ENCODE assay signal across 8 cellular contexts in the genomic region with DNA sequence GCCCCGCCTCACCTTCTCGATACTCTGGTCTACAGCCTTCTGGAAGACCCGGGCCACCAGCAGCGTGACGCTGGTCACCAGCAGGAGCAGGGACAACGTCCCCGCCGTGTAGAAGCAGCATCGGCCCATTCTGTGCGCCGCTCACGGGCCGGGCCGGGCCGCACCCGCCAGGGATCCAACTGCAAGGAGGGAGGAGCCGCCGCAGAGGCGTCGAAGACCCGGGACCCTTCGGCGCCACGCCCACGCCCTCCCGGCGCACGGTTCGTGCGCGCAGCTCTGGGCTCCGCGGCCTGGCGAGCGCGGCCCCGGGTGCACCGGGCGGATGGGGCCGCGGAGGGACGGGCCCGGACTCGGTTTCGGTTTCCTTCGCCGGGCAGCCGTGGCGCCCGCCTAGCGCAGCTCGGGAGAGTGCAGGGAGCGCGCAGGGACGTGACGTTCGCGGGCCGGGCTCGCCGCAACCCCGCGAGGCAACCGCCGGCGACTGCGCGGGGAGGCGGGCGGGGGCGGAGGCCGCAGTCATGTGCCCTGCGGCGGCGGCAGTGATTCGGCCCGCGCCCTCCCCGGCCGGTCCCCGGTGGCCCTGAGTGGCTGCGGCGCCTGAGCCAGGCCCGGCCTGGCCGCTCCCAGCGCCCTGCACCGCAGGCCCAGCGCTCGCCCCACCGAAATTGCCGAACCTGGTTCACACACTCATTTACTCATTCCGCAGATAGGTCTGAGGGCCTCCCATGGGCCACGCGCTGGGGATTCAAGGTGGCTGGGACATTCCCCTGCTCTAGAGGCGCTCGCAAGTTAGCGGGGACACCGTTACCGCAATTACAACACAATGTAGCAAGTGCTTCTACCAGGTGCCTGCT. TPM values are rescaled to one million over a fixed set of nuclear protein-coding genes. Genes with fewer than 3 reads are reported as not detected.
A peak's percentile ranks its signal among the peaks of the same experiment; 100 is the strongest.
DNase-seq lines count a peak whose midpoint lies in the region; ATAC-seq and TF ChIP-seq lines count a peak whose summit lies in the region.

SCARB2 (minus strand) TSS at position 410 of the 854 bp plus-strand sequence; CDS start at position 129, 281 bp downstream.

- H3K9ac ChIP-seq in Karpas-422 (ENCODE audit: low read length), result peak within 1 kb of the TSS; percentile 76

- H3K79me2 ChIP-seq in Karpas-422 (ENCODE audit: low read length), result no peaks in the 10 kb centered on the region

- peak; percentile 69 for ATAC-seq in GM21786 (IDR thresholded peaks at IDR 0.05; ENCODE audit: unreplicated experiment)
- ATAC-seq in omental fat pad (ENCODE audit: low FRiP score), result peak; percentile 95

- H3K4me1 ChIP-seq in Karpas-422 (ENCODE audit: low read length), result peaks cover 20% of the 10 kb centered on the region
- peaks cover 28% of the 10 kb centered on the region for H3K4me1 ChIP-seq in SJSA1 (replicated peaks)
- H3K4me1 ChIP-seq in thymus (ENCODE audit: control insufficient read depth, insufficient read depth, low read length), result peaks cover 23% of the 10 kb centered on the region

- H3K4me3 ChIP-seq in Karpas-422 (ENCODE audit: low read length), result peak within 1 kb of the TSS; percentile 71
- peak within 1 kb of the TSS; percentile 89 for H3K4me3 ChIP-seq in SJSA1
- H3K4me3 ChIP-seq in thymus (ENCODE audit: low read length), result peak within 1 kb of the TSS; percentile 65

- peak within 1 kb of the TSS; percentile 97 for H2AFZ ChIP-seq in Karpas-422 (ENCODE audit: low read length)

- H3K27me3 ChIP-seq in Karpas-422 (ENCODE audit: low read length) (no peaks in the 10 kb centered on the region), SJSA1 (replicated peaks) (no peaks in the 10 kb centered on the region), thymus (ENCODE audit: control insufficient read depth, insufficient read depth) (peaks cover 3% of the 10 kb centered on the region)

- no peaks in the 10 kb centered on the region for H3K9me2 ChIP-seq in Karpas-422 (replicated peaks; ENCODE audit: insufficient read depth, low read length)

- H3K9me3 ChIP-seq in Karpas-422 (ENCODE audit: low read length) (no peaks in the 10 kb centered on the region), SJSA1 (replicated peaks) (no peaks in the 10 kb centered on the region), thymus (ENCODE audit: control insufficient read depth) (no peaks in the 10 kb centered on the region)

- H3K36me3 ChIP-seq in Karpas-422 (ENCODE audit: insufficient read depth, low read length) (no peaks in the 10 kb centered on the region), SJSA1 (peaks cover 10% of the 10 kb centered on the region), thymus (ENCODE audit: control insufficient read depth, insufficient read depth) (no peaks in the 10 kb centered on the region)

- H3K27ac ChIP-seq in Karpas-422 (ENCODE audit: low read length), result no peak within 1 kb of the TSS
- peak within 1 kb of the TSS; percentile 80 for H3K27ac ChIP-seq in SJSA1
- peak within 1 kb of the TSS; percentile 61 for H3K27ac ChIP-seq in thymus (ENCODE audit: low read depth)

- WGBS in thymus, result under 1% methylated on average over 99 of the region's 99 CpGs

- peak; percentile 85 for DNase-seq in ELR (ENCODE audit: low read depth)
- peak; percentile 78 for DNase-seq in Karpas-422
- DNase-seq in SJSA1 (ENCODE audit: low read depth in 1 of 2, low spot score in 2 of 2), result peak; percentile 77 to 89
- peak; percentile 67 for DNase-seq in activated naive CD4-positive, alpha-beta T cell treated with anti-CD3 and anti-CD28 coated beads, Interleukin-2, amount 50 U/mL, for 16 hours
- DNase-seq in globus pallidus (ENCODE audit: low spot score), result peak; percentile 91
- no peak for DNase-seq in omental fat pad (ENCODE audit: low spot score)

- TF ChIP-seq CTCF in omental fat pad (IDR thresholded peaks at IDR 0.05), result no peak

- H4K20me1 ChIP-seq in Karpas-422 (ENCODE audit: insufficient read depth, low read depth, low read length), result no peaks in the 10 kb centered on the region

- H3K4me2 ChIP-seq in Karpas-422 (ENCODE audit: low read depth, low read length, poor library complexity, severe bottlenecking), result peak within 1 kb of the TSS; percentile 84

RNA-seq across cellular contexts. Expression of gene SCARB2, which starts in this region (rescaled TPM):
- 4.4 and 6.8 TPM in 2 replicates for total RNA-seq in Karpas-422 (2014; rRNA removed; shearing (Covaris generic); ENCODE audit: low replicate concordance)
- total RNA-seq in SJSA1 (2014; rRNA removed; shearing (Covaris generic)), result 125 and 145 TPM in 2 replicates
- 100 to 1,000 TPM; 106 to 174 (median 172) TPM for total RNA-seq in omental fat pad
- polyA plus RNA-seq in thymus, result 46.6 TPM

Comparison
In these comparisons a context has a peak if more than half of its experiments do, and no peak if none do; other contexts are left out.
1. RNA of gene SCARB2 (total RNA-seq): 106 to 174 TPM in omental fat pad and 125 to 145 TPM in SJSA1; 4.4 to 6.8 TPM in Karpas-422; every median in the first group is over 10 times any median in the second.
2. Peak in every context shown above with its lines, with median percentiles within 50 percentile points of each other: H3K4me3 ChIP-seq.